ENCODE assay signal across 33 cellular contexts in the genomic region with DNA sequence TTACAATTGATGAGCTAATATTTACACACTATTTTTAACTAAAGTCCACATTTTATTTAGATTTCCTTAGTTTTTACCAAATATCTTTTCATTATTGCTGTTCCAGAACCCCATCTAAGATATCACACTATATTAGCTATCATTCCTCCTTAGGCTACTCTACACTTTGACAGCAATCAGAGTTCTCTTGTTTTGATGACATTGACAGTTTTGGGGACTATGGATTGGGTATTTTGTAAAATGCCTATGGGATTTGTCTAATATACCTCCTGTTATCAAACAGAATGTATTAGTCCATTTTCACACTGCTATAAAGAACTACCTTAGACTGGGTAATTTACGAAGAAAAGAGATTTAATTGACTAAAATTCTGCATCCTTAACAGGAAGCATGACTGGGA.
"Had no signal": no experiment of that assay in that cellular context is flagged by ENCODE, and none has a peak within 500 bp of the region (broad histone marks: within the 10 kb centered on the region; RNA-seq: fewer than 3 reads in every experiment).

No MANE protein-coding gene starts in this region.

- H3K27me3 ChIP-seq: adrenal gland, ascending aorta, body of pancreas, brain microvascular endothelial cell, breast epithelium, cardiac muscle cell had no signal

- H3K27ac ChIP-seq: adrenal gland, ascending aorta, body of pancreas, brain microvascular endothelial cell, breast epithelium, cardiac muscle cell had no signal

- ATAC-seq: activated naive CD4-positive, alpha-beta T cell treated with anti-CD3 and anti-CD28 coated beads, Interleukin-2, amount 50 U/mL, for 72 hours; activated naive CD8-positive, alpha-beta T cell treated with anti-CD3 and anti-CD28 coated beads, Interleukin-2, amount 50 U/mL, for 24 hours; activated T-cell treated with anti-CD3 and anti-CD28 coated beads, Interleukin-2, amount 50 U/mL, for 4 hours; activated T-cell treated with anti-CD3 and anti-CD28 coated beads, Interleukin-2, amount 50 U/mL, for 72 hours; activated T-helper 17 cell treated with anti-CD3 and anti-CD28 coated beads, Interleukin-2, amount 50 U/mL, for 72 hours; body of pancreas had no signal

- H3K36me3 ChIP-seq: adrenal gland, ascending aorta, brain microvascular endothelial cell, breast epithelium, cardiac muscle cell had no signal

- DNase-seq: activated effector memory CD4-positive, alpha-beta T cell treated with anti-CD3 and anti-CD28 coated beads, Interleukin-2, amount 50 U/mL, for 16 hours; activated effector memory CD4-positive, alpha-beta T cell treated with Interleukin-2 at 50 U/mL for 16 hours; activated gamma-delta T cell; activated gamma-delta T cell treated with Interleukin-2 at 50 U/mL for 16 hours; activated naive CD4-positive, alpha-beta T cell; activated naive CD4-positive, alpha-beta T cell treated with anti-CD3 and anti-CD28 coated beads for 36 hours; activated naive CD4-positive, alpha-beta T cell treated with anti-CD3 and anti-CD28 coated beads, Interleukin-2, amount 10 ng/mL, durations not matched to agents 7 days and 5 days; activated naive CD4-positive, alpha-beta T cell treated with anti-CD3 and anti-CD28 coated beads, Interleukin-2, amount 50 U/mL, for 16 hours; activated naive CD4-positive, alpha-beta T cell treated with Interleukin-2 at 50 U/mL for 16 hours; activated naive CD8-positive, alpha-beta T cell treated with anti-CD3 and anti-CD28 coated beads for 36 hours; activated naive CD8-positive, alpha-beta T cell treated with anti-CD3 and anti-CD28 coated beads, Interleukin-2, amount 10 ng/mL, durations not matched to agents 7 days and 5 days; activated naive CD8-positive, alpha-beta T cell treated with anti-CD3 and anti-CD28 coated beads, Interleukin-2, amount 50 U/mL, for 24 hours; activated T-cell treated with anti-CD3 and anti-CD28 coated beads, Interleukin-2, amount 50 U/mL, for 24 hours; activated T-cell treated with anti-CD3 and anti-CD28 coated beads, Interleukin-2, amount 50 U/mL, for 4 hours; activated T-cell treated with anti-CD3 and anti-CD28 coated beads, Interleukin-2, amount 50 U/mL, for 48 hours; activated T-cell treated with anti-CD3 and anti-CD28 coated beads, Interleukin-2, amount 50 U/mL, for 72 hours; adrenal gland; amniotic stem cell; amygdala; anterior cingulate cortex; aorta; body of pancreas; brain microvascular endothelial cell; caudate nucleus; central memory CD4-positive, alpha-beta T cell; cerebellar nuclear complex had no signal

- H3K9me3 ChIP-seq: adrenal gland, body of pancreas, breast epithelium had no signal

- FAIRE-seq: astrocyte, bronchial epithelial cell had no signal

- H3K4me1 ChIP-seq: adrenal gland, ascending aorta, body of pancreas, breast epithelium had no signal

- H3K4me3 ChIP-seq: adrenal gland, ascending aorta, body of pancreas, breast epithelium, cardiac muscle cell had no signal
